ENCODE assay signal across 8 cellular contexts in genomic region chr10:30027057-30028005, GRCh38. TPM values are rescaled to one million over a fixed set of nuclear protein-coding genes. Genes with fewer than 3 reads are reported as not detected.
DNase-seq lines count a peak whose midpoint lies in the region; ATAC-seq and TF ChIP-seq lines count a peak whose summit lies in the region.

No MANE protein-coding gene starts in this region.

- no peak overlapping the region for H3K4me3 ChIP-seq in Caco-2 (ENCODE audit: low read depth, low read length)
- peak overlapping the region in 1 of 3 donors; percentile 18 for H3K4me3 ChIP-seq in thyroid gland (replicated peaks in 1 of 3)

- no peaks in the 10 kb centered on the region for H3K9me3 Mint-ChIP-seq in Caco-2 (ENCODE audit: unreplicated experiment)
- H3K9me3 Mint-ChIP-seq in natural killer cell treated with Interleukin-12 subunit alpha and Interleukin-12 subunit beta and Interleukin-15 and Interleukin-18, amount 100 ng/mL, for 72 hours: no peaks in the 10 kb centered on the region

- TF ChIP-seq POLR2A in thyroid gland (IDR thresholded peaks at IDR 0.05): peak in 1 of 2 donors; percentile 44

- H3K4me3 Mint-ChIP-seq in Caco-2 (ENCODE audit: unreplicated experiment): no peak overlapping the region
- peak overlapping the region; percentile 86 for H3K4me3 Mint-ChIP-seq in natural killer cell treated with Interleukin-12 subunit alpha and Interleukin-12 subunit beta and Interleukin-15 and Interleukin-18, amount 100 ng/mL, for 72 hours

- intact Hi-C loops in Caco-2 (cut with micrococcal nuclease; ENCODE audit: unreplicated experiment): loop anchor here (1.0 kb wide), 1 partner anchor 214 kb away; no protein-coding TSS in a partner anchor
- intact Hi-C loops in thyroid gland (cut with DNase I): loop anchor here (10.0 kb wide), 1 partner anchor 187 kb away; no protein-coding TSS in a partner anchor

- BruUV-seq in Caco-2 (replicated peaks; lab: Mats Ljungman, UMichigan): no TSS peak

- no peaks in the 10 kb centered on the region for H3K27me3 Mint-ChIP-seq in Caco-2 (ENCODE audit: insufficient read depth, unreplicated experiment)
- H3K27me3 Mint-ChIP-seq in natural killer cell treated with Interleukin-12 subunit alpha and Interleukin-12 subunit beta and Interleukin-15 and Interleukin-18, amount 100 ng/mL, for 72 hours: peaks cover 27% of the 10 kb centered on the region in 2 donors

- peaks cover 28% of the 10 kb centered on the region for H3K36me3 Mint-ChIP-seq in Caco-2 (ENCODE audit: insufficient read depth, unreplicated experiment)
- no peaks in the 10 kb centered on the region for H3K36me3 Mint-ChIP-seq in natural killer cell treated with Interleukin-12 subunit alpha and Interleukin-12 subunit beta and Interleukin-15 and Interleukin-18, amount 100 ng/mL, for 72 hours

- H3K9me3 ChIP-seq in Caco-2 (no peaks in the 10 kb centered on the region), thyroid gland (no peaks in the 10 kb centered on the region)

- peak overlapping the region; percentile 84 to 94 (median 89) for H3K27ac ChIP-seq in thyroid gland

- CTCF ChIA-PET in Caco-2 (lab: Charles Lee): interaction anchor here (1.1 to 1.3 kb wide), 3 partner anchors 29 to 214 kb away, joined by 3 to 7 read pairs (median 6); no protein-coding TSS in a partner anchor
- CTCF ChIA-PET in HEK293T (lab: Yijun Ruan, JAX): no interaction called here

- 22 to 25% methylated on average over 27 to 42 of the region's 42 CpGs for WGBS in thyroid gland, 2 donors

- ATAC-seq in GM19463 (IDR thresholded peaks at IDR 0.05; ENCODE audit: unreplicated experiment) (peak; percentile 91), HG03575 (IDR thresholded peaks at IDR 0.05; ENCODE audit: extremely low read depth, insufficient number of reproducible peaks, low FRiP score, unreplicated experiment) (peak; percentile 72)
- peak; percentile 98 to 99 for ATAC-seq in natural killer cell treated with Interleukin-12 subunit alpha and Interleukin-12 subunit beta and Interleukin-15 and Interleukin-18, amount 100 ng/mL, for 72 hours

- H3K27me3 ChIP-seq in Caco-2 (replicated peaks; ENCODE audit: control insufficient read depth, insufficient read depth, low read length) (no peaks in the 10 kb centered on the region), thyroid gland (no peaks in the 10 kb centered on the region)

- POLR2A ChIA-PET in Caco-2 (lab: Charles Lee) (no interaction called here), HEK293T (lab: Yijun Ruan, JAX) (no interaction called here)

- H3K36me3 ChIP-seq in Caco-2 (ENCODE audit: control insufficient read depth, insufficient read depth, low read length) (peaks cover 1% of the 10 kb centered on the region; the same call in 1 of the 2 replicates), thyroid gland (no peaks in the 10 kb centered on the region)

- H3K4me1 ChIP-seq in Caco-2: 0 out of 2 replicates have a peak, but pooled peaks cover 3% of the 10 kb centered on the region
- peaks cover 39 to 48% of the 10 kb centered on the region in 2 donors for H3K4me1 ChIP-seq in thyroid gland

- H3K27ac Mint-ChIP-seq in Caco-2 (ENCODE audit: unreplicated experiment): peak overlapping the region; percentile 39
- peak overlapping the region; percentile 72 to 79 for H3K27ac Mint-ChIP-seq in natural killer cell treated with Interleukin-12 subunit alpha and Interleukin-12 subunit beta and Interleukin-15 and Interleukin-18, amount 100 ng/mL, for 72 hours

- TF ChIP-seq CTCF in Caco-2 (IDR thresholded peaks at IDR 0.05; ENCODE audit: insufficient read depth in 1 of 2, low read depth in 1 of 2, low read length in 1 of 2, severe bottlenecking in 1 of 2, unreplicated experiment in 1 of 2) (no peak), thyroid gland (IDR thresholded peaks at IDR 0.05) (peak in 5 of 6 experiments; percentile 12 to 79 (median 56))

- DNase-seq in Caco-2 (peak in 1 of 2 experiments; percentile 43), thyroid gland (peak; percentile 95), HEK293T (ENCODE audit: extremely low spot score) (no peak)
- DNase-seq in activated CD4-positive, CD25-positive, alpha-beta regulatory T cell (lab: John Stamatoyannopoulos, UW): peak; percentile 54 to 74 (median 64)
- peak; percentile 97 for DNase-seq in central memory CD4-positive, alpha-beta T cell
- peak; percentile 93 for DNase-seq in natural killer cell treated with Interleukin-12 subunit alpha and Interleukin-12 subunit beta and Interleukin-15 and Interleukin-18, amount 100 ng/mL, for 72 hours (ENCODE audit: low spot score)

- no peaks in the 10 kb centered on the region for H3K4me1 Mint-ChIP-seq in Caco-2 (ENCODE audit: low read depth, unreplicated experiment)
- peaks cover 44 to 45% of the 10 kb centered on the region in 2 donors for H3K4me1 Mint-ChIP-seq in natural killer cell treated with Interleukin-12 subunit alpha and Interleukin-12 subunit beta and Interleukin-15 and Interleukin-18, amount 100 ng/mL, for 72 hours (ENCODE audit: low read depth in 2 of 2)

TF ChIP-seq in HEK293T, 16 proteins besides CTCF, POLR2A, EP300 and RAD21:
- TF ChIP-seq ARNT (IDR thresholded peaks at IDR 0.05): no peak
- TF ChIP-seq LEF1 (IDR thresholded peaks at IDR 0.05; ENCODE audit: borderline replicate concordance): no peak
- TF ChIP-seq PKNOX1 (IDR thresholded peaks at IDR 0.05): no peak
- TF ChIP-seq SUZ12 (IDR thresholded peaks at IDR 0.05): no peak
- no peak for TF ChIP-seq ZNF384 (IDR thresholded peaks at IDR 0.05)
- TF ChIP-seq CTBP1 (IDR thresholded peaks at IDR 0.05; ENCODE audit: borderline replicate concordance): no peak
- no peak for TF ChIP-seq ELF4 (IDR thresholded peaks at IDR 0.05)
- no peak for TF ChIP-seq FOXA1 (IDR thresholded peaks at IDR 0.05)
- no peak for TF ChIP-seq BHLHE40 (IDR thresholded peaks at IDR 0.05; ENCODE audit: borderline replicate concordance)

RNA-seq across cellular contexts. Expression of gene JCAD, which starts 32.1 kb away (rescaled TPM):
- total RNA-seq in Caco-2 (2022) (10.0 and 13.0 TPM in 2 replicates), thyroid gland (10 to 100 TPM; 26.6 to 38.5 (median 28.1) TPM)
- under 1 TPM; 0.08 to 0.69 TPM for total RNA-seq in natural killer cell treated with Interleukin-12 subunit alpha and Interleukin-12 subunit beta and Interleukin-15 and Interleukin-18, amount 100 ng/mL, for 72 hours

Comparison
In these comparisons a context has a peak if more than half of its experiments do, and no peak if none do; other contexts are left out.
1. CTCF ChIP-seq: peak in thyroid gland (5 of 6); none in Caco-2 (0 of 2).
2. Peak in every context shown above with its lines, with median percentiles within 50 percentile points of each other: ATAC-seq.